Comparison of ENCODE assay signal across 8 cellular contexts in the genomic region with DNA sequence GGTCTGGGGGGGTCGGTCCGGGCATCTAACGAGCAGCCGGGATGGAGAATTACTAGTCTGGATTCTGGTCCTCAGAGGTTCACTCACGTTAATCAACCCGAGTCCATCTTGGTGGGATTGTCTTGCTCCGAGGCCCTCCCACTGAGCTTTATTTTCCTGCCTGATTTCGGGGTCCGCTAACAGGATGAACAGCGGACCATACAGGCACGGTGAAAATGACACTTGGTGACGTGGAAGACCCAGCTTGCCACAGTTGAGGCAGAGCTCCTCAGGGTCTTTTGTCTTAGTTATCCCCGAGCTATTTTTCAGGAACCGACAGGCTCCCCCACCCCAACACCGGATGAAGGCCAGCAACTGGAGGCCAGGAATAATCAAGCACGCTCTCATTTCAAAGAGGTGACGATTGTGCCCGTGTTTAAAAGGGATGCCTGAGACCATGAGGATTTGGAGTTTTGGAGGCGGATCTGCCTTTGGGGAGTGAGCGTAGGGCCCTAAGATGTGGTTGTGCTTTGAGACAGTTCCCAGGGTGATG. TPM values are rescaled to one million over a fixed set of nuclear protein-coding genes. Genes with fewer than 3 reads are reported as not detected.
A peak's percentile ranks its signal among the peaks of the same experiment; 100 is the strongest.
DNase-seq lines count a peak whose midpoint lies in the region; ATAC-seq and TF ChIP-seq lines count a peak whose summit lies in the region.
"Had no signal": no experiment of that assay in that cellular context is flagged by ENCODE, and none has a peak within 500 bp of the region (broad histone marks: within the 10 kb centered on the region; RNA-seq: fewer than 3 reads in every experiment).

No MANE protein-coding gene starts in this region.

- no peak for TF ChIP-seq CTCF in epithelial cell of proximal tubule (conservative IDR thresholded peaks at IDR 0.05; ENCODE audit: low read depth, low read length)

- ATAC-seq in GM19467 (IDR thresholded peaks at IDR 0.05; ENCODE audit: unreplicated experiment) (peak; percentile 10), HG03108 (IDR thresholded peaks at IDR 0.05; ENCODE audit: unreplicated experiment) (no peak)

- H3K27me3 ChIP-seq in muscle layer of duodenum (ENCODE audit: low read depth, low read length) = no peaks in the 10 kb centered on the region

- H3K4me3 ChIP-seq in epithelial cell of proximal tubule (ENCODE audit: low read depth, low read length) = peak overlapping the region; percentile 62
- peak overlapping the region; percentile 72 to 74 for H3K4me3 ChIP-seq in muscle layer of duodenum (ENCODE audit: low read depth in 1 of 2, low read length in 2 of 2)

- peaks cover 0 to 4% of the 10 kb centered on the region in 2 donors for H3K4me1 ChIP-seq in muscle layer of duodenum (ENCODE audit: control insufficient read depth in 1 of 2, insufficient read depth in 2 of 2, low read length in 2 of 2)

- H3K27ac ChIP-seq in muscle layer of duodenum (ENCODE audit: low read length) = peak overlapping the region; percentile 51

- no peaks in the 10 kb centered on the region for H3K9me3 ChIP-seq in muscle layer of duodenum (ENCODE audit: control insufficient read depth in 1 of 2, low read length in 2 of 2)

- DNase-seq in NCI-H69 (lab: John Stamatoyannopoulos, UW) = peak; percentile 61
- DNase-seq in epithelial cell of proximal tubule (ENCODE audit: low read depth) = no peak
- no peak for DNase-seq in D341Med (ENCODE audit: low spot score)
- no peak for DNase-seq in activated CD4-positive, CD25-positive, alpha-beta regulatory T cell (lab: John Stamatoyannopoulos, UW)

- H3K36me3 ChIP-seq in muscle layer of duodenum (ENCODE audit: control insufficient read depth in 1 of 2, insufficient read depth in 2 of 2, low read length in 2 of 2) = no peaks in the 10 kb centered on the region

RNA-seq across cellular contexts. Expression of a gene that starts 0.5 kb away (rescaled TPM):
- total RNA-seq in epithelial cell of proximal tubule = not detected in 2 replicates
- total RNA-seq: activated CD8-positive, alpha-beta memory T cell treated with anti-CD3 and anti-CD28 coated beads for 36 hours had no signal

RNA-seq across cellular contexts. Expression of a gene that starts 45.2 kb away (rescaled TPM):
- 74.8 and 149 TPM in 2 replicates for total RNA-seq in epithelial cell of proximal tubule
